11 cellular contexts compared by ENCODE assay signal in genomic region chr10:88342733-88343310, GRCh38.
"Had no signal": no experiment of that assay in that cellular context is flagged by ENCODE, and none has a peak within 500 bp of the region (broad histone marks: within the 10 kb centered on the region; RNA-seq: fewer than 3 reads in every experiment).

No MANE protein-coding gene starts in this region.

- ATAC-seq: foreskin keratinocyte had no signal

- H3K36me3 ChIP-seq: adrenal gland, stomach had no signal

- H3K9me3 ChIP-seq: adrenal gland, stomach had no signal

- DNase-seq: activated B cell treated with CpG ODN at 0.5 μM for 24 hours; activated CD4-positive, alpha-beta T cell treated with anti-CD3 and anti-CD28 coated beads, Interleukin-2, amount 10 ng/mL, durations not matched to agents 7 days and 5 days; activated naive CD4-positive, alpha-beta T cell treated with anti-CD3 and anti-CD28 coated beads, Interleukin-2, amount 50 U/mL, for 16 hours; adrenal gland; effector CD4-positive, alpha-beta T cell; foreskin keratinocyte; immature natural killer cell; nephron progenitor cell; stimulated activated CD4-positive, alpha-beta T cell treated with anti-CD3 and anti-CD28 coated beads, Interleukin-15, amount 100 ng/mL, for 24 hours; stimulated activated CD4-positive, alpha-beta T cell treated with anti-CD3 and anti-CD28 coated beads, Interleukin-4, amount 100 ng/mL, for 24 hours; stomach had no signal

- H3K4me1 ChIP-seq: foreskin keratinocyte had no signal

- H3K27me3 ChIP-seq: adrenal gland, foreskin keratinocyte, stomach had no signal

- H3K27ac ChIP-seq: foreskin keratinocyte had no signal

- H3K4me3 ChIP-seq: adrenal gland, stomach had no signal
